ENCODE assay signal across 22 cellular contexts in genomic region chr1:154706851-154707250, GRCh38.
DNase-seq lines count a peak whose midpoint lies in the region; ATAC-seq and TF ChIP-seq lines count a peak whose summit lies in the region.
"Had no signal": no experiment of that assay in that cellular context is flagged by ENCODE, and none has a peak within 500 bp of the region (broad histone marks: within the 10 kb centered on the region; RNA-seq: fewer than 3 reads in every experiment).

No MANE protein-coding gene starts in this region.

- ATAC-seq in Right ventricle myocardium superior (ENCODE audit: poor library complexity) (peak; percentile 59), right cardiac atrium (no peak), psoas muscle (peak; percentile 28 to 65 (median 44))
- ATAC-seq: CD8-positive, alpha-beta T cell; GM12878 had no signal

- POLR2A ChIA-PET in OCI-LY7 (lab: Charles Lee): interaction anchor here (0.7 kb wide), 2 partner anchors 16 to 209 kb away, joined by 3 read pairs; no protein-coding TSS in a partner anchor

- no peak for TF ChIP-seq CTCF in OCI-LY7 (conservative IDR thresholded peaks at IDR 0.05; ENCODE audit: low read length)
- no peak for TF ChIP-seq CTCF in psoas muscle (IDR thresholded peaks at IDR 0.05)
- TF ChIP-seq CTCF in CD14-positive monocyte (IDR thresholded peaks at IDR 0.05): no peak

- H3K4me3 Mint-ChIP-seq in CD14-positive monocyte: no peak overlapping the region
- H3K4me3 Mint-ChIP-seq: CD4-positive, alpha-beta T cell; CD8-positive, alpha-beta T cell had no signal

- H3K9me3 Mint-ChIP-seq in CD14-positive monocyte: peaks cover 0 to 3% (median 0%) of the 10 kb centered on the region in 7 donors
- H3K9me3 Mint-ChIP-seq: CD4-positive, alpha-beta T cell; CD8-positive, alpha-beta T cell had no signal

- no peaks in the 10 kb centered on the region for H3K27me3 ChIP-seq in right cardiac atrium (ENCODE audit: control insufficient read depth, insufficient read depth)
- H3K27me3 ChIP-seq in psoas muscle (ENCODE audit: insufficient read depth in 3 of 3, low read length in 2 of 3): no peaks in the 10 kb centered on the region
- H3K27me3 ChIP-seq: BE2C, BLaER1 had no signal

- H3K9me3 ChIP-seq in right cardiac atrium (ENCODE audit: control insufficient read depth, low read length): no peaks in the 10 kb centered on the region
- H3K9me3 ChIP-seq in OCI-LY7 (ENCODE audit: low read length): no peaks in the 10 kb centered on the region
- H3K9me3 ChIP-seq in psoas muscle: no peaks in the 10 kb centered on the region
- H3K9me3 ChIP-seq: BE2C, BLaER1, Caco-2 had no signal

- 74% methylated on average over 1 of the region's 1 CpG for WGBS in right cardiac atrium
- WGBS in psoas muscle, 3 donors: 30% methylated on average over 1 of the region's 1 CpG

- no peak overlapping the region for H2AFZ ChIP-seq in OCI-LY7 (ENCODE audit: low read length)

- H3K27ac ChIP-seq in right cardiac atrium (ENCODE audit: low read length): no peak overlapping the region
- no peak overlapping the region for H3K27ac ChIP-seq in OCI-LY7 (ENCODE audit: low read depth, low read length, poor library complexity, severe bottlenecking)
- no peak overlapping the region for H3K27ac ChIP-seq in psoas muscle
- H3K27ac ChIP-seq: BLaER1 had no signal

- no peaks in the 10 kb centered on the region for H3K36me3 Mint-ChIP-seq in CD14-positive monocyte
- H3K36me3 Mint-ChIP-seq: CD8-positive, alpha-beta T cell had no signal

- TSS peak; percentile 5 for BruUV-seq in OCI-LY7 (replicated peaks; lab: Mats Ljungman, UMichigan)

- H3K79me2 ChIP-seq in OCI-LY7 (ENCODE audit: insufficient read depth, low read depth, low read length): no peaks in the 10 kb centered on the region

- DNase-seq in Right ventricle myocardium superior (no peak), right cardiac atrium (no peak), OCI-LY7 (ENCODE audit: low spot score) (no peak), psoas muscle (no peak), nucleus accumbens (lab: John Stamatoyannopoulos, UW) (no peak), CD14-positive monocyte (ENCODE audit: low spot score) (no peak)
- DNase-seq: 8988T; ACHN; BE2C; C1 segment of cervical spinal cord; Caco-2; Calu3; CD4-positive, alpha-beta T cell; CD8-positive, alpha-beta T cell; DMS153; DMS53; DMS79; DND-41; EL; GDM1 had no signal

- H3K4me1 Mint-ChIP-seq in CD14-positive monocyte: no peaks in the 10 kb centered on the region

- H3K4me1 ChIP-seq in right cardiac atrium (ENCODE audit: control insufficient read depth, insufficient read depth, low read length) (no peaks in the 10 kb centered on the region), OCI-LY7 (ENCODE audit: insufficient read depth, low read length, poor library complexity, severe bottlenecking) (no peaks in the 10 kb centered on the region), psoas muscle (peaks cover 8% of the 10 kb centered on the region)
- H3K4me1 ChIP-seq: BE2C, Caco-2 had no signal

- H3K36me3 ChIP-seq in OCI-LY7 (ENCODE audit: insufficient read depth, low read length) (peaks cover 29% of the 10 kb centered on the region), psoas muscle (ENCODE audit: insufficient read depth in 1 of 2, low read depth in 1 of 2) (peaks cover 0 to 23% of the 10 kb centered on the region in 2 donors)
- H3K36me3 ChIP-seq: BE2C, BLaER1 had no signal

- H3K27me3 Mint-ChIP-seq in CD14-positive monocyte (ENCODE audit: low read depth in 3 of 3): peaks cover 0 to 12% (median 3%) of the 10 kb centered on the region in 3 donors
- H3K27me3 Mint-ChIP-seq: CD4-positive, alpha-beta T cell had no signal

- H3K4me2 ChIP-seq in OCI-LY7 (ENCODE audit: low read length): no peak overlapping the region
- H3K4me2 ChIP-seq: BLaER1 had no signal

- no peaks in the 10 kb centered on the region for H3K9me2 ChIP-seq in OCI-LY7 (ENCODE audit: insufficient read depth, low read length)

- CTCF ChIA-PET in OCI-LY7 (lab: Charles Lee; ENCODE audit: unreplicated experiment): interaction anchor here (0.5 kb wide), 1 partner anchor 186 kb away, joined by 3 read pairs; no protein-coding TSS in a partner anchor

- H3K4me3 ChIP-seq in right cardiac atrium (ENCODE audit: low read length) (no peak overlapping the region), OCI-LY7 (ENCODE audit: low read depth, low read length, poor library complexity, severe bottlenecking) (no peak overlapping the region), psoas muscle (no peak overlapping the region)
- H3K4me3 ChIP-seq: BLaER1, GM12878 had no signal

- H4K20me1 ChIP-seq in OCI-LY7 (ENCODE audit: insufficient read depth, low read length): no peaks in the 10 kb centered on the region
- H4K20me1 ChIP-seq: BLaER1 had no signal

- intact Hi-C loops in Right ventricle myocardium superior (cut with DNase I) (no loop called here), right cardiac atrium (cut with DNase I) (no loop called here), OCI-LY7 (cut with micrococcal nuclease; ENCODE audit: unreplicated experiment) (no loop called here), psoas muscle (cut with DNase I) (no loop called here), CD14-positive monocyte (cut with micrococcal nuclease) (no loop called here)

- H3K27ac Mint-ChIP-seq in CD14-positive monocyte: no peak overlapping the region
- H3K27ac Mint-ChIP-seq: CD4-positive, alpha-beta T cell; CD8-positive, alpha-beta T cell had no signal

Comparison
In these comparisons a context has a peak if more than half of its experiments do, and no peak if none do; other contexts are left out.
1. ATAC-seq: peak in Right ventricle myocardium superior (single experiment) and psoas muscle (4 of 4); none in right cardiac atrium (0 of 2).